In genomic region chr12:108175310-108175709, GRCh38 we compare ENCODE assay signal across 18 cellular contexts. TPM values are rescaled to one million over a fixed set of nuclear protein-coding genes. Genes with fewer than 3 reads are reported as not detected.
DNase-seq lines count a peak whose midpoint lies in the region; ATAC-seq and TF ChIP-seq lines count a peak whose summit lies in the region.
"Had no signal": no experiment of that assay in that cellular context is flagged by ENCODE, and none has a peak within 500 bp of the region (broad histone marks: within the 10 kb centered on the region; RNA-seq: fewer than 3 reads in every experiment).

No MANE protein-coding gene starts in this region.

- H3K4me3 ChIP-seq in left ventricle myocardium inferior (no peak overlapping the region), esophagus muscularis mucosa (no peak overlapping the region)
- H3K4me3 ChIP-seq: adrenal gland, left lung, mucosa of descending colon had no signal

- 27% methylated on average over 4 of the region's 4 CpGs for WGBS in esophagus muscularis mucosa

- no peak for TF ChIP-seq POLR2A in esophagus muscularis mucosa (IDR thresholded peaks at IDR 0.05; ENCODE audit: low read depth)

- H3K36me3 ChIP-seq in left ventricle myocardium inferior: no peaks in the 10 kb centered on the region
- peaks cover 0 to 5% (median 0%) of the 10 kb centered on the region in 4 donors for H3K36me3 ChIP-seq in esophagus muscularis mucosa
- H3K36me3 ChIP-seq: adrenal gland, left lung had no signal

- H3K4me1 ChIP-seq in left ventricle myocardium inferior: no peaks in the 10 kb centered on the region
- H3K4me1 ChIP-seq in esophagus muscularis mucosa: peaks cover 0 to 45% (median 32%) of the 10 kb centered on the region in 4 donors
- H3K4me1 ChIP-seq: adrenal gland, foreskin keratinocyte, left lung had no signal

- DNase-seq in left ventricle myocardium inferior: no peak
- no peak for DNase-seq in cardiac septum (ENCODE audit: low spot score)
- peak; percentile 63 to 88 for DNase-seq in NCI-H526 (lab: John Stamatoyannopoulos, UW)
- no peak for DNase-seq in esophagus muscularis mucosa (ENCODE audit: extremely low spot score)
- DNase-seq in effector CD4-positive, alpha-beta T cell: no peak
- no peak for DNase-seq in stimulated activated CD4-positive, alpha-beta T cell treated with anti-CD3 and anti-CD28 coated beads, Interleukin-15, amount 100 ng/mL, for 24 hours
- DNase-seq: activated B cell treated with CpG ODN at 0.5 μM for 24 hours; adrenal gland; CD8-positive, alpha-beta memory T cell; foreskin keratinocyte; left lung; mucosa of descending colon; stimulated activated CD4-positive, alpha-beta T cell treated with anti-CD3 and anti-CD28 coated beads, Interleukin-1b, Interleukin-23, amount 100 ng/mL, for 48 hours had no signal

- intact Hi-C loops in left ventricle myocardium inferior (cut with micrococcal nuclease) (no loop called here), cardiac septum (cut with DNase I) (no loop called here), esophagus muscularis mucosa (cut with DNase I) (no loop called here)

- H3K27ac ChIP-seq in left ventricle myocardium inferior (replicated peaks): no peak overlapping the region
- peak overlapping the region; percentile 49 to 57 (median 56) for H3K27ac ChIP-seq in esophagus muscularis mucosa (replicated peaks in 1 of 4)
- H3K27ac ChIP-seq: adrenal gland, foreskin keratinocyte, left lung had no signal

- peak; percentile 15 for TF ChIP-seq CTCF in left ventricle myocardium inferior (IDR thresholded peaks at IDR 0.05; ENCODE audit: borderline replicate concordance)
- no peak for TF ChIP-seq CTCF in esophagus muscularis mucosa (IDR thresholded peaks at IDR 0.05)

- no peak for TF ChIP-seq EP300 in esophagus muscularis mucosa (IDR thresholded peaks at IDR 0.05)

- H3K9me3 ChIP-seq in left ventricle myocardium inferior (replicated peaks) (peaks cover 6% of the 10 kb centered on the region), esophagus muscularis mucosa (no peaks in the 10 kb centered on the region)
- H3K9me3 ChIP-seq: adrenal gland, left lung, mucosa of descending colon had no signal

- peaks cover 5% of the 10 kb centered on the region for H3K27me3 ChIP-seq in left ventricle myocardium inferior (ENCODE audit: low read depth)
- H3K27me3 ChIP-seq in esophagus muscularis mucosa: no peaks in the 10 kb centered on the region
- H3K27me3 ChIP-seq: adrenal gland, foreskin keratinocyte had no signal

- no peak for ATAC-seq in HG03457 (IDR thresholded peaks at IDR 0.05; ENCODE audit: unreplicated experiment)
- no peak for ATAC-seq in HG02571 (IDR thresholded peaks at IDR 0.05; ENCODE audit: unreplicated experiment)
- ATAC-seq: foreskin keratinocyte, left lung, mucosa of descending colon, Right ventricle myocardium inferior, sciatic nerve had no signal

RNA-seq across cellular contexts. Expression of gene WSCD2, which starts 46.2 kb away (rescaled TPM):
- total RNA-seq in left ventricle myocardium inferior (0.14 TPM), cardiac septum (0.40 TPM), esophagus muscularis mucosa (10 to 100 TPM; 24.7 to 47.9 (median 30.4) TPM)
- total RNA-seq: CD8-positive, alpha-beta memory T cell; foreskin keratinocyte; T-helper 1 cell treated with Interleukin-12 subunit alpha and Interleukin-12 subunit beta and Interleukin-4 antibody, amounts not matched to agents 30 ng/mL and 1 ng/mL, for 36 hours had no signal

Comparison
In these comparisons a context has a peak if more than half of its experiments do, and no peak if none do; other contexts are left out.
1. DNase-seq: peak in NCI-H526 (2 of 2); none in left ventricle myocardium inferior (single experiment), cardiac septum (single experiment), esophagus muscularis mucosa (single experiment), effector CD4-positive, alpha-beta T cell (single experiment) and stimulated activated CD4-positive, alpha-beta T cell treated with anti-CD3 and anti-CD28 coated beads, Interleukin-15, amount 100 ng/mL, for 24 hours (single experiment).
2. RNA of gene WSCD2, which starts 46.2 kb away (total RNA-seq): 24.7 to 47.9 TPM in esophagus muscularis mucosa; 0.40 TPM in cardiac septum (single experiment) and 0.14 TPM in left ventricle myocardium inferior (single experiment); every median in the first group is over 10 times any median in the second.